ENCODE assay signal across 9 cellular contexts in genomic region chr9:128722380-128723351, GRCh38.
DNase-seq lines count a peak whose midpoint lies in the region; ATAC-seq and TF ChIP-seq lines count a peak whose summit lies in the region.
"Had no signal": no experiment of that assay in that cellular context is flagged by ENCODE, and none has a peak within 500 bp of the region (broad histone marks: within the 10 kb centered on the region; RNA-seq: fewer than 3 reads in every experiment).

No MANE protein-coding gene starts in this region.

- peaks cover 14% of the 10 kb centered on the region for H3K4me1 ChIP-seq in OCI-LY3 (ENCODE audit: low read length)

- peak overlapping the region; percentile 92; the same call in 1 of the 2 replicates for H3K9ac ChIP-seq in OCI-LY3 (ENCODE audit: low read length)

- H3K9me3 ChIP-seq in OCI-LY3 (ENCODE audit: insufficient read depth, low read length) = no peaks in the 10 kb centered on the region

- H3K4me3 ChIP-seq in GM12864 (ENCODE audit: low read depth, low read length) (peak overlapping the region; percentile 79), OCI-LY3 (ENCODE audit: low read length) (peak overlapping the region; percentile 93), retinal pigment epithelial cell (ENCODE audit: low read length) (peak overlapping the region; percentile 86)

- DNase-seq in GM12864 (ENCODE audit: low read depth) = no peak
- DNase-seq in effector memory CD8-positive, alpha-beta T cell = no peak
- no peak for DNase-seq in retinal pigment epithelial cell (ENCODE audit: low read depth)
- no peak for DNase-seq in RKO (ENCODE audit: low spot score)
- DNase-seq: aorta had no signal

- H3K27ac ChIP-seq in OCI-LY3 (ENCODE audit: low read length) = no peak overlapping the region

- peaks cover 11% of the 10 kb centered on the region for H3K79me2 ChIP-seq in OCI-LY3 (ENCODE audit: low read length)

- H2AFZ ChIP-seq in OCI-LY3 (ENCODE audit: low read depth, low read length) = no peak overlapping the region

- H3K27ac Mint-ChIP-seq in effector memory CD8-positive, alpha-beta T cell = peak overlapping the region; percentile 91 to 92

- ATAC-seq in effector memory CD8-positive, alpha-beta T cell (replicated peaks) = no peak
- ATAC-seq in GM21723 (IDR thresholded peaks at IDR 0.05; ENCODE audit: unreplicated experiment) = no peak
- ATAC-seq in HG03457 (IDR thresholded peaks at IDR 0.05; ENCODE audit: unreplicated experiment) = no peak
- no peak for ATAC-seq in GM19395 (IDR thresholded peaks at IDR 0.05; ENCODE audit: unreplicated experiment)

- H3K4me1 Mint-ChIP-seq in effector memory CD8-positive, alpha-beta T cell (ENCODE audit: low read depth in 2 of 2) = peaks cover 21 to 29% of the 10 kb centered on the region in 2 donors

- peaks cover 3% of the 10 kb centered on the region for H3K36me3 ChIP-seq in OCI-LY3 (replicated peaks; ENCODE audit: low read depth, low read length)

- peak overlapping the region; percentile 82 for H3K4me2 ChIP-seq in OCI-LY3 (ENCODE audit: low read length)

- no peak for TF ChIP-seq CTCF in GM12864 (IDR thresholded peaks at IDR 0.05; ENCODE audit: low read depth, low read length, missing control alignments)
- no peak for TF ChIP-seq CTCF in OCI-LY3 (IDR thresholded peaks at IDR 0.05; ENCODE audit: low read depth, low read length)
- no peak for TF ChIP-seq CTCF in retinal pigment epithelial cell (conservative IDR thresholded peaks at IDR 0.05; ENCODE audit: low read depth, low read length)

- peaks cover 16% of the 10 kb centered on the region for H3K36me3 Mint-ChIP-seq in effector memory CD8-positive, alpha-beta T cell (ENCODE audit: insufficient read depth)

- H3K9me3 Mint-ChIP-seq in effector memory CD8-positive, alpha-beta T cell = no peaks in the 10 kb centered on the region

- no peaks in the 10 kb centered on the region for H3K27me3 Mint-ChIP-seq in effector memory CD8-positive, alpha-beta T cell

- peak overlapping the region; percentile 93 to 94 for H3K4me3 Mint-ChIP-seq in effector memory CD8-positive, alpha-beta T cell

- no peaks in the 10 kb centered on the region for H3K27me3 ChIP-seq in OCI-LY3 (ENCODE audit: low read depth, low read length)

- H4K20me1 ChIP-seq in OCI-LY3 (ENCODE audit: insufficient read depth, low read length) = no peaks in the 10 kb centered on the region
